Comparison of ENCODE assay signal across 1 cellular context in genomic region chr6:125008957-125009356, GRCh38.
TF ChIP-seq lines count a peak whose summit lies in the region.

No MANE protein-coding gene starts in this region.

TF ChIP-seq in A549, 52 proteins besides CTCF, POLR2A, EP300 and RAD21 (continued from another document):
- no peak for TF ChIP-seq E2F6 (IDR thresholded peaks at IDR 0.05; ENCODE audit: borderline replicate concordance, low read depth)
